In genomic region chr14:102593841-102594170, GRCh38 we compare ENCODE assay signal across 8 cellular contexts. TPM values are rescaled to one million over a fixed set of nuclear protein-coding genes. Genes with fewer than 3 reads are reported as not detected.
DNase-seq lines count a peak whose midpoint lies in the region; ATAC-seq and TF ChIP-seq lines count a peak whose summit lies in the region.

No MANE protein-coding gene starts in this region.

- intact Hi-C loops in left lung (cut with DNase I), result no loop called here

- H3K4me1 ChIP-seq in H9 (ENCODE audit: insufficient read depth, low read length) (peaks cover 5% of the 10 kb centered on the region), left lung (peaks cover 12 to 38% of the 10 kb centered on the region in 2 donors), tibial nerve (peaks cover 0 to 35% (median 8%) of the 10 kb centered on the region in 4 donors)

- DNase-seq in H9 (no peak), left lung (no peak), tibial nerve (ENCODE audit: low spot score in 2 of 2) (peak in 1 of 2 donors; percentile 10)
- DNase-seq in activated naive CD8-positive, alpha-beta T cell treated with anti-CD3 and anti-CD28 coated beads for 36 hours, result no peak

- no peak overlapping the region for H3K14ac ChIP-seq in H9 (ENCODE audit: insufficient read depth, low read length)

- no CpG with 5 or more reads among the region's 6 CpGs for WGBS in H9 (ENCODE audit: extremely low coverage, insufficient read length, low lambda C conversion rate)
- 1 to 2% methylated on average over 6 of the region's 6 CpGs for WGBS in tibial nerve, 2 donors

- no peak overlapping the region for H3K4ac ChIP-seq in H9 (ENCODE audit: low read depth, low read length)

- peaks cover 12 to 20% (median 18%) of the 10 kb centered on the region in 3 experiments; a peak in 6 of 7 replicates for H3K36me3 Mint-ChIP-seq in H9 (ENCODE audit: insufficient read depth in 1 of 3, low read depth in 3 of 3)
- H3K36me3 Mint-ChIP-seq in activated naive CD8-positive, alpha-beta T cell treated with anti-CD3 and anti-CD28 coated beads for 36 hours, result peaks cover 12% of the 10 kb centered on the region

- H3K27ac Mint-ChIP-seq in H9, result peak overlapping the region in 1 of 3 experiments; percentile 81; a peak in 4 of 7 replicates
- H3K27ac Mint-ChIP-seq in activated naive CD8-positive, alpha-beta T cell treated with anti-CD3 and anti-CD28 coated beads for 36 hours, result peak overlapping the region; percentile 27

- H3K4me1 Mint-ChIP-seq in H9, result peaks cover 37 to 42% of the 10 kb centered on the region in 2 experiments
- peaks cover 37% of the 10 kb centered on the region for H3K4me1 Mint-ChIP-seq in activated naive CD8-positive, alpha-beta T cell treated with anti-CD3 and anti-CD28 coated beads for 36 hours

- H3K9me3 ChIP-seq in H9 (ENCODE audit: control insufficient read depth, low read depth, low read length) (no peaks in the 10 kb centered on the region), left lung (no peaks in the 10 kb centered on the region), tibial nerve (no peaks in the 10 kb centered on the region)

- peak overlapping the region; percentile 61 for H3K4me2 ChIP-seq in H9 (ENCODE audit: insufficient read depth, insufficient read length, low read length)

- peaks cover 0 to 7% of the 10 kb centered on the region in 2 donors for H3K36me3 ChIP-seq in left lung
- H3K36me3 ChIP-seq in tibial nerve, result no peaks in the 10 kb centered on the region

- no peak overlapping the region for H3K56ac ChIP-seq in H9 (ENCODE audit: insufficient read length, low read depth, low read length)

- no peak overlapping the region for H4K8ac ChIP-seq in H9 (replicated peaks; ENCODE audit: insufficient read length, low read depth, low read length)

- H3K4me3 Mint-ChIP-seq in H9, result peak overlapping the region; percentile 81 to 89
- peak overlapping the region; percentile 84 for H3K4me3 Mint-ChIP-seq in activated naive CD8-positive, alpha-beta T cell treated with anti-CD3 and anti-CD28 coated beads for 36 hours

- no peak overlapping the region for H2BK12ac ChIP-seq in H9 (ENCODE audit: insufficient read length, low read depth, low read length)

- H3K23ac ChIP-seq in H9 (ENCODE audit: insufficient read length, low read depth, low read length), result no peak overlapping the region

- no peak overlapping the region for H2BK5ac ChIP-seq in H9 (ENCODE audit: insufficient read length, low read length)

- H4K20me1 ChIP-seq in H9 (ENCODE audit: control insufficient read depth, insufficient read depth, insufficient read length), result no peaks in the 10 kb centered on the region

- peak overlapping the region; percentile 51 for H3K9ac ChIP-seq in H9 (ENCODE audit: extremely low read depth, insufficient read length, low read length)

- H3T11ph ChIP-seq in H9 (ENCODE audit: low read length), result no peak overlapping the region

- no peaks in the 10 kb centered on the region for H3K27me3 Mint-ChIP-seq in H9 (ENCODE audit: low read depth)
- H3K27me3 Mint-ChIP-seq in activated naive CD8-positive, alpha-beta T cell treated with anti-CD3 and anti-CD28 coated beads for 36 hours, result no peaks in the 10 kb centered on the region

- H3K18ac ChIP-seq in H9 (ENCODE audit: insufficient read length, low read depth, low read length), result no peak overlapping the region

- TF ChIP-seq EP300 in tibial nerve (IDR thresholded peaks at IDR 0.05), result no peak

- no peak overlapping the region for H4K5ac ChIP-seq in H9 (ENCODE audit: insufficient read length, low read depth, low read length)

- no peak for ATAC-seq in left lung
- no peak for ATAC-seq in HG02970 (IDR thresholded peaks at IDR 0.05; ENCODE audit: low FRiP score, unreplicated experiment)
- no peak for ATAC-seq in GM21576 (IDR thresholded peaks at IDR 0.05; ENCODE audit: unreplicated experiment)
- no peak for ATAC-seq in GM21717 (IDR thresholded peaks at IDR 0.05; ENCODE audit: unreplicated experiment)

- no peak overlapping the region for H2BK120ac ChIP-seq in H9 (ENCODE audit: low read depth, low read length, poor library complexity, severe bottlenecking)

- H2BK15ac ChIP-seq in H9 (ENCODE audit: low read depth, low read length), result no peak overlapping the region

- H3K27me3 ChIP-seq in H9 (ENCODE audit: insufficient read depth, low read length), result no peaks in the 10 kb centered on the region
- H3K27me3 ChIP-seq in left lung, result no peaks in the 10 kb centered on the region
- no peaks in the 10 kb centered on the region for H3K27me3 ChIP-seq in tibial nerve

- no peak overlapping the region for H2AFZ ChIP-seq in H9 (ENCODE audit: low read length)

- no peaks in the 10 kb centered on the region for H3K9me3 Mint-ChIP-seq in H9
- H3K9me3 Mint-ChIP-seq in activated naive CD8-positive, alpha-beta T cell treated with anti-CD3 and anti-CD28 coated beads for 36 hours, result no peaks in the 10 kb centered on the region

- H4K91ac ChIP-seq in H9 (ENCODE audit: insufficient read length, low read depth, low read length), result no peak overlapping the region

- peak overlapping the region; percentile 6; the same call in 1 of the 2 replicates for H3K27ac ChIP-seq in 22Rv1
- no peak overlapping the region for H3K27ac ChIP-seq in H9 (ENCODE audit: insufficient read length, low read depth, low read length)
- peak overlapping the region; percentile 94 to 96 for H3K27ac ChIP-seq in left lung
- peak overlapping the region; percentile 96 to 99 (median 98) for H3K27ac ChIP-seq in tibial nerve

- H2BK20ac ChIP-seq in H9 (ENCODE audit: low read depth, low read length, poor library complexity, severe bottlenecking), result no peak overlapping the region

- H2AK5ac ChIP-seq in H9 (ENCODE audit: insufficient read length, low read length), result no peak overlapping the region

- peaks cover 3% of the 10 kb centered on the region for H3K79me1 ChIP-seq in H9 (ENCODE audit: insufficient read depth, low read depth, low read length, poor library complexity, severe bottlenecking)

- no peak for TF ChIP-seq POLR2A in tibial nerve (IDR thresholded peaks at IDR 0.05)

- no peaks in the 10 kb centered on the region for H3K23me2 ChIP-seq in H9 (ENCODE audit: insufficient read length, low read depth, low read length, poor library complexity, severe bottlenecking)

- H3K79me2 ChIP-seq in H9 (ENCODE audit: insufficient read depth, low read length), result peaks cover 5% of the 10 kb centered on the region; the same call in 1 of the 2 replicates

- H3K4me3 ChIP-seq in left lung, result peak overlapping the region; percentile 71 to 84
- H3K4me3 ChIP-seq in tibial nerve, result peak overlapping the region; percentile 55 to 98 (median 78)

- TF ChIP-seq CTCF in 22Rv1 (IDR thresholded peaks at IDR 0.05) (no peak), H9 (conservative IDR thresholded peaks at IDR 0.05) (no peak), left lung (IDR thresholded peaks at IDR 0.05) (no peak), tibial nerve (IDR thresholded peaks at IDR 0.05) (no peak)

RNA-seq across cellular contexts. Expression of gene RCOR1, which starts 1.4 kb away (rescaled TPM):
- total RNA-seq in H9 (2021) (34.1 and 34.5 TPM in 2 replicates), left lung (10 to 100 TPM; 33.2 to 38.3 TPM), tibial nerve (10 to 100 TPM in 2 of 4 donors, 1 to 10 TPM in 2; 6.3 to 12.8 (median 10.0) TPM)
- 10 to 100 TPM; 14.7 to 16.2 TPM for total RNA-seq in activated naive CD8-positive, alpha-beta T cell treated with anti-CD3 and anti-CD28 coated beads for 36 hours
